8 cellular contexts compared by ENCODE assay signal in genomic region chr17:42121066-42121769, GRCh38. TPM values are rescaled to one million over a fixed set of nuclear protein-coding genes. Genes with fewer than 3 reads are reported as not detected.
DNase-seq lines count a peak whose midpoint lies in the region; ATAC-seq, FAIRE-seq and TF ChIP-seq lines count a peak whose summit lies in the region.

KAT2A (minus strand) TSS chr17:42121367; CDS start chr17:42121304, 63 bp downstream.

- H3K9me1 ChIP-seq in keratinocyte (ENCODE audit: control insufficient read depth, extremely low read depth, insufficient read depth, low read length) = no peaks in the 10 kb centered on the region

- no peaks in the 10 kb centered on the region for H3K9me3 ChIP-seq in keratinocyte (ENCODE audit: control insufficient read depth, low read depth, low read length)

- DNase-seq in GDM1 (lab: John Stamatoyannopoulos, UW) (peak; percentile 68), NCI-H2227 (lab: John Stamatoyannopoulos, UW; ENCODE audit: unreplicated experiment) (peak; percentile 91), keratinocyte (ENCODE audit: low read depth, low spot score) (no peak)
- peak; percentile 64 for DNase-seq in central memory CD4-positive, alpha-beta T cell
- peak; percentile 63 to 70 for DNase-seq in stimulated activated CD4-positive, alpha-beta T cell treated with anti-CD3 and anti-CD28 coated beads, Interleukin-12 subunit alpha, Interleukin-12 subunit beta, amount 100 ng/mL, for 24 hours (ENCODE audit: low read depth in 2 of 2)

- dilution Hi-C loops in keratinocyte (cut with MboI; ENCODE audit: extremely low pct_ligation_motif_present, low sequenced_read_pairs) = no loop called here

- TF ChIP-seq CTCF in keratinocyte (optimal IDR thresholded peaks at IDR 0.05 in 1 of 3, IDR thresholded peaks at IDR 0.05 in 1 of 3, conservative IDR thresholded peaks at IDR 0.05 in 1 of 3; ENCODE audit: extremely low read depth in 1 of 3, insufficient read depth in 2 of 3, low read length in 3 of 3) = no peak

- peak within 1 kb of the TSS; percentile 88 for H3K4me2 ChIP-seq in keratinocyte (ENCODE audit: control insufficient read depth, extremely low read depth, insufficient read depth, low read depth, low read length)

- no peaks in the 10 kb centered on the region for H4K20me1 ChIP-seq in keratinocyte (ENCODE audit: control insufficient read depth, extremely low read depth, insufficient read depth, low read length)

- H2AFZ ChIP-seq in keratinocyte (ENCODE audit: control insufficient read depth, low read length) = no peak within 1 kb of the TSS

- peak; percentile 84 for FAIRE-seq in keratinocyte (lab: Jason Lieb, UNC)

- peaks cover 21 to 24% of the 10 kb centered on the region in 2 experiments for H3K36me3 ChIP-seq in keratinocyte (ENCODE audit: control insufficient read depth in 2 of 2, extremely low read depth in 1 of 2, insufficient read depth in 2 of 2, low read length in 2 of 2)

- peak within 1 kb of the TSS; percentile 29 for H3K9ac ChIP-seq in keratinocyte (ENCODE audit: control insufficient read depth, extremely low read depth, insufficient read depth, low read length)

- no peak within 1 kb of the TSS for H3K27ac ChIP-seq in keratinocyte (ENCODE audit: control insufficient read depth, insufficient read depth, low read length)

- peaks cover 23% of the 10 kb centered on the region for H3K4me1 ChIP-seq in keratinocyte (ENCODE audit: control insufficient read depth, extremely low read depth, insufficient read depth, low read length)

- ATAC-seq in HG02642 (IDR thresholded peaks at IDR 0.05; ENCODE audit: poor library complexity, unreplicated experiment) (peak; percentile 74), GM18858 (IDR thresholded peaks at IDR 0.05; ENCODE audit: unreplicated experiment) (no peak)
- ATAC-seq in activated CD4-positive, CD25-positive, alpha-beta regulatory T cell treated with anti-CD3 and anti-CD28 coated beads, Interleukin-2, amount 50 U/mL, for 24 hours = peak; percentile 87 to 92

- H3K79me2 ChIP-seq in keratinocyte (ENCODE audit: control insufficient read depth, insufficient read depth, low read length) = peaks cover 3% of the 10 kb centered on the region

- peak within 1 kb of the TSS; percentile 67 to 75 (median 68) for H3K4me3 ChIP-seq in keratinocyte (ENCODE audit: control insufficient read depth in 2 of 3, extremely low read depth in 1 of 3, insufficient read depth in 2 of 3, low read depth in 1 of 3, low read length in 3 of 3)

- no peaks in the 10 kb centered on the region for H3K27me3 ChIP-seq in keratinocyte (ENCODE audit: control insufficient read depth, extremely low read depth, insufficient read depth, low read length)

RNA-seq across cellular contexts. Expression of gene KAT2A, which starts in this region (rescaled TPM):
- 26.1 to 42.0 TPM (median 28.2 TPM) in 3 replicates for polyA plus RNA-seq in keratinocyte
- polyA plus RNA-seq in keratinocyte (2011; ENCODE audit: low read depth) = 13.2 TPM
- polyA plus RNA-seq in keratinocyte (2011; cell fraction: cytosol; rRNA removed) = 11.7 and 16.6 TPM in 2 replicates
- 132 and 177 TPM in 2 replicates for polyA plus RNA-seq in keratinocyte (2011; cell fraction: nucleus; rRNA removed)
- polyA plus RNA-seq in keratinocyte (2012; ENCODE audit: low replicate concordance) = 23.6 and 33.2 TPM in 2 replicates
- polyA minus RNA-seq in keratinocyte = 22.0 to 38.4 TPM (median 22.8 TPM) in 3 replicates
- polyA minus RNA-seq in keratinocyte (2011; cell fraction: cytosol; rRNA and poly(A)+ RNA removed) = 18.4 TPM
- polyA minus RNA-seq in keratinocyte (2011; cell fraction: nucleus; rRNA and poly(A)+ RNA removed) = 18.3 and 22.7 TPM in 2 replicates
